Comparison of ENCODE assay signal across 8 cellular contexts in the genomic region with DNA sequence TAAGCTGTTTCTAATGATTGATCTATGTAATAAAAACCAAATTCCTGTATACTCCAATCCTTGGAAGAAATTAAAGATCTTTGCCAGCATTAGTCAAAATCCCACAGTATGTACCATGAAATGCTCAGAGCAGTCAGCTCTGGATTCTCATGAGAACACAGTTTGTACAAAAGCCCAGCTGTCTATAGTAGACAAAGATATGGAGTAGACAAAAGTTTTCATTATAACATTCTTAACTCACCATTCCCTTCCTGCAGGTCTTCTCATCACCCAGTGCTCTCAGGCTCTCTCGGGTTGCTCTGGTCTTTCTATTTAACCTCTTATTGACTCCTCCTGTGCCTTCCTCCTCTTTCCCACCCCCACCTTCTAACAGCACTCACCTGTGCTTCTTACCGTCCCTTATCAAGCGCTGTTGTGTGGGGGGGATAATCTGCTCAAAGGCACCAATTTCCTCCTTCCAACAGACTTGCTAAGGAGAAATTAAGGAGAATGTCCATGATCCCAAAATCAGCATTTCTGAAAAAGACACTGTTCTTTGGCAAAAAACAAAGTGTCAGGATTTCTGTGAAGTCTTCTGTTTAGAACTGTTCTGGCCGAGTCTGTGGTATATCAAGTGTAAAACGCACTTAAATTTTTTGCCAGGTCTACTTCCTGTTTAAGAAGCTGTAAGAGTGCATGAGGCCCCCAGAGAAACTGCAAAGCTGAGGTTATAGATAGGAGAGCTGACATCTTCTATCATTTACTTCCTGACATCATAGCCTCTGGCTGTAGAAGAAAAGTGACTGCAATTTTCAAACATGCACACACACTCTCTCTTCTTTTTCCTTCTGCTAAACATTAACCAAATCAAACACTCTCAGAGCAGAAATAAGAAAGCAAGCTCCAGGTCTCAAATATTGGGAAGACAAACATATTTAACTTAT.
DNase-seq lines count a peak whose midpoint lies in the region; ATAC-seq, FAIRE-seq and TF ChIP-seq lines count a peak whose summit lies in the region.
"Had no signal": no experiment of that assay in that cellular context is flagged by ENCODE, and none has a peak within 500 bp of the region (broad histone marks: within the 10 kb centered on the region; RNA-seq: fewer than 3 reads in every experiment).

No MANE protein-coding gene starts in this region.

- no peaks in the 10 kb centered on the region for H3K9me3 ChIP-seq in pancreas
- no peaks in the 10 kb centered on the region for H3K9me3 ChIP-seq in uterus

- H3K4me1 ChIP-seq in pancreas (peaks cover 0 to 13% (median 6%) of the 10 kb centered on the region in 3 donors), uterus (no peaks in the 10 kb centered on the region)

- intact Hi-C loops in pancreas (cut with DNase I) (no loop called here), uterus (cut with DNase I; ENCODE audit: low total_unique reads) (no loop called here)

- H3K27me3 ChIP-seq in pancreas (no peaks in the 10 kb centered on the region), uterus (no peaks in the 10 kb centered on the region)

- H3K27ac ChIP-seq in pancreas (no peak overlapping the region), uterus (no peak overlapping the region)

- no peak for FAIRE-seq in pancreas (lab: Jason Lieb, UNC)

- WGBS in pancreas, 2 donors, result 8 to 10% methylated on average over 5 of the region's 5 CpGs

- H3K4me3 ChIP-seq in pancreas (peak overlapping the region in 1 of 4 donors; percentile 2), uterus (no peak overlapping the region)

- DNase-seq in OCI-M2 (lab: John Stamatoyannopoulos, UW; ENCODE audit: unreplicated experiment), result peak; percentile 12
- DNase-seq in pancreas, result no peak
- no peak for DNase-seq in uterus
- no peak for DNase-seq in NCI-H146 (lab: John Stamatoyannopoulos, UW)
- no peak for DNase-seq in SKM-1 (lab: John Stamatoyannopoulos, UW; ENCODE audit: unreplicated experiment)
- DNase-seq: activated CD4-positive, alpha-beta T cell treated with anti-CD3 and anti-CD28 coated beads for 4 hours had no signal

- peak; percentile 88 for ATAC-seq in GM18867 (IDR thresholded peaks at IDR 0.05; ENCODE audit: unreplicated experiment)
- ATAC-seq in HG02642 (IDR thresholded peaks at IDR 0.05; ENCODE audit: poor library complexity, unreplicated experiment), result peak; percentile 69
- ATAC-seq in pancreas, result peak in 3 of 4 donors; percentile 74 to 95 (median 76)

- TF ChIP-seq CTCF in pancreas (IDR thresholded peaks at IDR 0.05), result no peak
- no peak for TF ChIP-seq CTCF in uterus (IDR thresholded peaks at IDR 0.05)

- H3K36me3 ChIP-seq in pancreas (no peaks in the 10 kb centered on the region), uterus (no peaks in the 10 kb centered on the region)

- TF ChIP-seq POLR2A in uterus (IDR thresholded peaks at IDR 0.05), result no peak
